ENCODE assay signal across 8 cellular contexts in the genomic region with DNA sequence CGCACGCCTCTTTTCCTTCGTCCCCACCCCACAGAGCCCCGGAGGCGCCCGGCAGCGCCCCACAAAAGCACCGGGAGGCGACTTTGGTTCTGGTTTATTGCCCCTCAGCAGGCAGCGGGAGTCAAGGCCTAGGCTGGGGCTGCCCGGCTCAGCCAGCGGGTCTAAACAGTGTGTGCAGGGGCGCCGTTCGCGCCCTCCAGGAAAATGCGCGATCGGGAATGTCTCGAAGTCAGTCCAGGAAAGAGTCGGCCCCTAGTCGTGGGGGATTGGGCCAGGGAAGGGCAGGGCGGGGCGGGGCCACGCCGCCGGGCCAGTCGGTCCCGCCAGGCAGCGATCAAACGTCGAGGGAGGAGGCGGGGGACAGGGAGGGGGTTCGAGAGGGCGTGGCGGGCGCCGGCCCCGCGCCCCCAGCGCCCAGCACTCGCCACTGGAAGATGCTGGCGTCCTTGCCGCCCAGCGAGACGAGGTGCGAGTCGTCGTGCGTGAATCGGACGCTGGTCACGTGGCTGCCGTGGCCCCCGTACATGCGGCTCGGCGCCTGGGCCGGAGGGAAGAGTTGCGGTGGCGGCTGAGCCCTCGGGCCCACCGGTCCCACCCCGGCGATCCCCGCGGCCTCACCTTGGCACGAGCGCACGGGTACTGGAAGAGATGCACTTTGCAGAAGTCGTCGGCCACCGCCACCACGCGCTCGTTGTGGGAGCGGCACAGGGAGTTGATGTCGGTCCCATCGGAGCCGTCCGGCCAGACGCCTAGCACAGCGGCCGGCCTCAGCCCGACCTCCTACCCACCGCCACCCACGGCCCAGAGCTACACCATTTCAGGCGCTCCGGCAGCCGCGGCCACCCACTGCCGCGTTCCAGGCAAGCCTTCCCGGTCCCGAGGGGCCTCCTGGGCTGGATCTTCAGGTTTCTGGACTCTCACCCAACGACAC. TPM values are rescaled to one million over a fixed set of nuclear protein-coding genes. Genes with fewer than 3 reads are reported as not detected.
DNase-seq lines count a peak whose midpoint lies in the region; ATAC-seq and TF ChIP-seq lines count a peak whose summit lies in the region.

No MANE protein-coding gene starts in this region.

- H3K4me1 ChIP-seq in endodermal cell (ENCODE audit: control insufficient read depth, insufficient read depth, low read length): peaks cover 13% of the 10 kb centered on the region

- ATAC-seq in memory B cell (ENCODE audit: low read depth) (no peak), HG03139 (IDR thresholded peaks at IDR 0.05; ENCODE audit: unreplicated experiment) (no peak)

- peaks cover 55% of the 10 kb centered on the region for H3K4me1 Mint-ChIP-seq in endodermal cell
- peaks cover 36% of the 10 kb centered on the region for H3K4me1 Mint-ChIP-seq in memory B cell

- H3K27ac Mint-ChIP-seq in endodermal cell: peak overlapping the region; percentile 94
- peak overlapping the region; percentile 80 for H3K27ac Mint-ChIP-seq in memory B cell

- peak; percentile 26 for TF ChIP-seq CTCF in endodermal cell (conservative IDR thresholded peaks at IDR 0.05)

- peaks cover 24% of the 10 kb centered on the region for H3K27me3 Mint-ChIP-seq in endodermal cell (ENCODE audit: insufficient read depth)
- no peaks in the 10 kb centered on the region for H3K27me3 Mint-ChIP-seq in memory B cell

- WGBS in endodermal cell (ENCODE audit: insufficient coverage in 1 of 2, insufficient read length in 1 of 2), 2 experiments: 21 to 22% methylated on average over 65 to 96 of the region's 96 CpGs

- H3K36me3 ChIP-seq in KOPT-K1 (ENCODE audit: insufficient read depth, low read length): peaks cover 48% of the 10 kb centered on the region
- peaks cover 24% of the 10 kb centered on the region for H3K36me3 ChIP-seq in endodermal cell (ENCODE audit: control insufficient read depth, insufficient read depth, low read length)

- peaks cover 50% of the 10 kb centered on the region for H3K36me3 Mint-ChIP-seq in endodermal cell (ENCODE audit: low read depth)
- peaks cover 32% of the 10 kb centered on the region for H3K36me3 Mint-ChIP-seq in memory B cell

- no peaks in the 10 kb centered on the region for H3K9me3 Mint-ChIP-seq in endodermal cell
- H3K9me3 Mint-ChIP-seq in memory B cell: no peaks in the 10 kb centered on the region

- H3K9me3 ChIP-seq in KOPT-K1 (ENCODE audit: insufficient read depth, low read length, poor library complexity, severe bottlenecking) (no peaks in the 10 kb centered on the region), endodermal cell (ENCODE audit: control insufficient read depth, low read length) (no peaks in the 10 kb centered on the region)

- H3K27ac ChIP-seq in KOPT-K1 (ENCODE audit: low read depth, low read length, poor library complexity, severe bottlenecking) (peak overlapping the region; percentile 95), endodermal cell (ENCODE audit: low read depth, low read length) (peak overlapping the region; percentile 69), temporal lobe (ENCODE audit: low read depth, low read length) (peak overlapping the region; percentile 88)

- H3K4me3 Mint-ChIP-seq in endodermal cell (peak overlapping the region; percentile 77), memory B cell (peak overlapping the region; percentile 94)

- H3K4me3 ChIP-seq in endodermal cell (ENCODE audit: low read length): peak overlapping the region; percentile 96

- peaks cover 11% of the 10 kb centered on the region for H3K27me3 ChIP-seq in endodermal cell (ENCODE audit: control insufficient read depth, insufficient read depth, low read length, poor library complexity, severe bottlenecking)

- DNase-seq in EH (ENCODE audit: low read depth) (peak; percentile 63), T1000 (lab: John Stamatoyannopoulos, UW) (peak; percentile 61), endodermal cell (peak; percentile 88), memory B cell (ENCODE audit: low spot score in 2 of 2) (peak in 1 of 2 donors; percentile 39), 8988T (no peak)

- peak overlapping the region; percentile 11 for H3K9ac ChIP-seq in endodermal cell (ENCODE audit: extremely low read depth, low read length, poor library complexity, severe bottlenecking)

RNA-seq across cellular contexts. Expression of gene MTA2, which starts 0.7 kb away (rescaled TPM):
- total RNA-seq in endodermal cell: 100 to 1,000 TPM; 131 to 155 TPM
- 118 TPM for polyA plus RNA-seq in endodermal cell (2013, experiment 1 of 2)
- polyA plus RNA-seq in endodermal cell (2013, experiment 2 of 2): 114 TPM
- total RNA-seq in temporal lobe: 83.6 TPM

RNA-seq across cellular contexts. Expression of gene EML3, which starts 10.2 kb away (rescaled TPM):
- 10 to 100 TPM; 51.5 to 57.7 TPM for total RNA-seq in endodermal cell
- 27.2 TPM for polyA plus RNA-seq in endodermal cell (2013, experiment 1 of 2)
- 23.1 TPM for polyA plus RNA-seq in endodermal cell (2013, experiment 2 of 2)
- 4.2 TPM for total RNA-seq in temporal lobe

RNA-seq across cellular contexts. Expression of gene ROM1, which starts 10.7 kb away (rescaled TPM):
- total RNA-seq in endodermal cell (1 to 10 TPM in 1 of 2 donors, under 1 TPM in 1; 0.71 to 1.3 TPM), temporal lobe (1.7 TPM)
- polyA plus RNA-seq in endodermal cell (2013, experiment 1 of 2): 0.71 TPM
- polyA plus RNA-seq in endodermal cell (2013, experiment 2 of 2): 1.2 TPM

RNA-seq across cellular contexts. Expression of gene TUT1, which starts 11.1 kb away (rescaled TPM):
- total RNA-seq in endodermal cell (10 to 100 TPM; 16.0 to 33.5 TPM), temporal lobe (6.1 TPM)
- 22.9 TPM for polyA plus RNA-seq in endodermal cell (2013, experiment 1 of 2)
- 19.0 TPM for polyA plus RNA-seq in endodermal cell (2013, experiment 2 of 2)

RNA-seq across cellular contexts. Expression of gene B3GAT3, which starts 19.4 kb away (rescaled TPM):
- total RNA-seq in endodermal cell (10 to 100 TPM; 38.6 to 53.9 TPM), temporal lobe (15.7 TPM)
- polyA plus RNA-seq in endodermal cell (2013, experiment 1 of 2): 35.8 TPM
- 35.8 TPM for polyA plus RNA-seq in endodermal cell (2013, experiment 2 of 2)

Comparison
In these comparisons a context has a peak if more than half of its experiments do, and no peak if none do; other contexts are left out.
1. RNA of gene EML3, which starts 10.2 kb away (total RNA-seq): 51.5 to 57.7 TPM in endodermal cell; 4.2 TPM in temporal lobe (single experiment); every median in the first group is over 10 times any median in the second.
2. Peak in every context shown above with its lines, with median percentiles within 50 percentile points of each other: H3K27ac ChIP-seq.